Comparison of ENCODE assay signal across 8 cellular contexts in genomic region chr15:80615783-80616391, GRCh38.
DNase-seq lines count a peak whose midpoint lies in the region; ATAC-seq lines count a peak whose summit lies in the region.

No MANE protein-coding gene starts in this region.

- no peak overlapping the region for H3K23ac ChIP-seq in mesendoderm (ENCODE audit: low read length)

- H2AK5ac ChIP-seq in mesendoderm (ENCODE audit: low read length) = no peak overlapping the region

- H3K27me3 ChIP-seq in rectal smooth muscle tissue (ENCODE audit: control insufficient read depth, insufficient read depth, low read length) (no peaks in the 10 kb centered on the region), mesendoderm (ENCODE audit: insufficient read depth, low read length, poor library complexity) (no peaks in the 10 kb centered on the region)

- no peak overlapping the region for H2BK5ac ChIP-seq in mesendoderm (ENCODE audit: low read length)

- no peak overlapping the region for H2BK120ac ChIP-seq in mesendoderm (ENCODE audit: low read depth, low read length)

- H3K56ac ChIP-seq in mesendoderm (ENCODE audit: low read length) = no peak overlapping the region

- no peak overlapping the region for H3K4me3 ChIP-seq in rectal smooth muscle tissue (ENCODE audit: low read length)
- no peak overlapping the region for H3K4me3 ChIP-seq in mesendoderm (ENCODE audit: low read length)

- no peak overlapping the region for H3K9ac ChIP-seq in rectal smooth muscle tissue (ENCODE audit: low read length)
- H3K9ac ChIP-seq in mesendoderm (ENCODE audit: low read length) = no peak overlapping the region

- no peak overlapping the region for H2BK15ac ChIP-seq in mesendoderm (replicated peaks; ENCODE audit: low read depth)

- no peaks in the 10 kb centered on the region for H3K36me3 ChIP-seq in rectal smooth muscle tissue (ENCODE audit: control insufficient read depth, insufficient read depth, low read length)
- no peaks in the 10 kb centered on the region for H3K36me3 ChIP-seq in mesendoderm (ENCODE audit: control insufficient read depth, insufficient read depth, low read length)

- ATAC-seq in GM21447 (IDR thresholded peaks at IDR 0.05; ENCODE audit: unreplicated experiment) (no peak), GM18907 (IDR thresholded peaks at IDR 0.05; ENCODE audit: unreplicated experiment) (no peak)

- no peaks in the 10 kb centered on the region for H3K79me1 ChIP-seq in mesendoderm (ENCODE audit: low read length)

- H3K4me1 ChIP-seq in rectal smooth muscle tissue (ENCODE audit: control insufficient read depth, insufficient read depth, low read length) (no peaks in the 10 kb centered on the region), mesendoderm (ENCODE audit: control insufficient read depth, low read depth, low read length) (no peaks in the 10 kb centered on the region)

- no peak overlapping the region for H3K4me2 ChIP-seq in mesendoderm (ENCODE audit: low read length)

- H4K5ac ChIP-seq in mesendoderm (ENCODE audit: low read length) = no peak overlapping the region

- no peak overlapping the region for H3K18ac ChIP-seq in mesendoderm (ENCODE audit: low read length)

- H3K4ac ChIP-seq in mesendoderm (ENCODE audit: low read depth, low read length) = no peak overlapping the region

- no peak overlapping the region for H4K8ac ChIP-seq in mesendoderm (ENCODE audit: low read depth, low read length)

- WGBS in mesendoderm (ENCODE audit: extremely low coverage, insufficient coverage, low lambda C conversion rate) = no CpG with 5 or more reads among the region's 14 CpGs

- H3K27ac ChIP-seq in rectal smooth muscle tissue (ENCODE audit: low read depth, low read length) (peak overlapping the region; percentile 21), mesendoderm (ENCODE audit: low read depth, low read length) (no peak overlapping the region)

- peak; percentile 45 for DNase-seq in H4 (ENCODE audit: low spot score)
- peak; percentile 77 for DNase-seq in NCI-H774 (lab: John Stamatoyannopoulos, UW)
- DNase-seq in fibroblast of gingiva (ENCODE audit: low read depth) = peak; percentile 95
- DNase-seq in activated CD4-positive, alpha-beta T cell treated with anti-CD3 and anti-CD28 coated beads for 48 hours = no peak
- DNase-seq in mesendoderm = no peak

- H3K79me2 ChIP-seq in mesendoderm (ENCODE audit: control insufficient read depth, insufficient read depth, low read length) = no peaks in the 10 kb centered on the region

Comparison
In these comparisons a context has a peak if more than half of its experiments do, and no peak if none do; other contexts are left out.
1. DNase-seq: peak in H4 (single experiment), NCI-H774 (single experiment) and fibroblast of gingiva (single experiment); none in activated CD4-positive, alpha-beta T cell treated with anti-CD3 and anti-CD28 coated beads for 48 hours (single experiment) and mesendoderm (single experiment).